8 cellular contexts compared by ENCODE assay signal in genomic region chr2:44392338-44392943, GRCh38. TPM values are rescaled to one million over a fixed set of nuclear protein-coding genes. Genes with fewer than 3 reads are reported as not detected.
DNase-seq lines count a peak whose midpoint lies in the region; ATAC-seq, FAIRE-seq and TF ChIP-seq lines count a peak whose summit lies in the region.

No MANE protein-coding gene starts in this region.

- no peak for TF ChIP-seq EP300 in esophagus muscularis mucosa (IDR thresholded peaks at IDR 0.05)

- intact Hi-C loops in esophagus muscularis mucosa (cut with DNase I) = loop anchor here (10.0 kb wide), 1 partner anchor 562 kb away; no protein-coding TSS in a partner anchor
- intact Hi-C loops in pancreas (cut with DNase I) = loop anchor here in 1 of 3 donors (5.0 kb wide), 1 partner anchor 565 kb away; no protein-coding TSS in a partner anchor

- DNase-seq in activated T-cell treated with anti-CD3 and anti-CD28 coated beads for 1 hour (ENCODE audit: low read depth) (peak; percentile 34), NCI-H2107 treated with DMSO at 0.1 percent for 48 hours (lab: John Stamatoyannopoulos, UW; ENCODE audit: unreplicated experiment) (peak; percentile 7), esophagus muscularis mucosa (ENCODE audit: extremely low spot score) (no peak), pancreas (peak in 3 of 6 donors; percentile 29 to 64 (median 38))
- no peak for DNase-seq in activated T-cell treated with anti-CD3 and anti-CD28 coated beads, Interleukin-2, amount 50 U/mL, for 1 hour
- peak; percentile 52 for DNase-seq in activated CD4-positive, alpha-beta T cell treated with anti-CD3 and anti-CD28 coated beads, Interleukin-2, amount 50 U/mL, for 1 hour

- no peak for ATAC-seq in pancreas
- no peak for ATAC-seq in HG03159 (IDR thresholded peaks at IDR 0.05; ENCODE audit: unreplicated experiment)
- ATAC-seq in HG02763 (IDR thresholded peaks at IDR 0.05; ENCODE audit: unreplicated experiment) = no peak

- H3K9me3 ChIP-seq in esophagus muscularis mucosa (no peaks in the 10 kb centered on the region), pancreas (no peaks in the 10 kb centered on the region)

- H3K36me3 ChIP-seq in esophagus muscularis mucosa (no peaks in the 10 kb centered on the region), pancreas (no peaks in the 10 kb centered on the region)

- H3K4me1 ChIP-seq in esophagus muscularis mucosa (no peaks in the 10 kb centered on the region), pancreas (no peaks in the 10 kb centered on the region)

- H3K27me3 ChIP-seq in esophagus muscularis mucosa = no peaks in the 10 kb centered on the region
- no peaks in the 10 kb centered on the region for H3K27me3 ChIP-seq in pancreas

- H3K4me3 ChIP-seq in esophagus muscularis mucosa (no peak overlapping the region), pancreas (no peak overlapping the region)

- WGBS in esophagus muscularis mucosa = 59% methylated on average over 3 of the region's 3 CpGs
- 40 to 48% methylated on average over 3 of the region's 3 CpGs for WGBS in pancreas, 2 donors

- no peak overlapping the region for H3K27ac ChIP-seq in esophagus muscularis mucosa (replicated peaks in 1 of 4)
- H3K27ac ChIP-seq in pancreas = no peak overlapping the region

- TF ChIP-seq POLR2A in esophagus muscularis mucosa (IDR thresholded peaks at IDR 0.05; ENCODE audit: low read depth) = no peak

- peak; percentile 80 for FAIRE-seq in pancreas (lab: Jason Lieb, UNC)

- TF ChIP-seq CTCF in esophagus muscularis mucosa (IDR thresholded peaks at IDR 0.05) (peak; percentile 25 to 60 (median 40)), pancreas (IDR thresholded peaks at IDR 0.05) (peak in 2 of 4 donors; percentile 47 to 49)

RNA-seq across cellular contexts. Expression of gene CAMKMT, which starts 30.7 kb away (rescaled TPM):
- total RNA-seq in esophagus muscularis mucosa (1 to 10 TPM; 5.8 to 8.3 (median 6.9) TPM), pancreas (10 to 100 TPM in 1 of 6 donors, 1 to 10 TPM in 5; 7.3 to 11.9 (median 9.2) TPM)
- polyA plus RNA-seq in pancreas = 1 to 10 TPM; 4.6 to 6.4 TPM

RNA-seq across cellular contexts. Expression of gene PREPL, which starts 31.1 kb away (rescaled TPM):
- 10 to 100 TPM; 33.6 to 38.6 (median 35.3) TPM for total RNA-seq in esophagus muscularis mucosa
- 10 to 100 TPM; 11.9 to 32.2 (median 18.5) TPM for total RNA-seq in pancreas
- 10 to 100 TPM in 1 of 2 donors, 1 to 10 TPM in 1; 5.5 to 23.5 TPM for polyA plus RNA-seq in pancreas

Comparison
In these comparisons a context has a peak if more than half of its experiments do, and no peak if none do; other contexts are left out.
1. DNase-seq: peak in activated T-cell treated with anti-CD3 and anti-CD28 coated beads for 1 hour (single experiment), NCI-H2107 treated with DMSO at 0.1 percent for 48 hours (single experiment) and activated CD4-positive, alpha-beta T cell treated with anti-CD3 and anti-CD28 coated beads, Interleukin-2, amount 50 U/mL, for 1 hour (single experiment); none in activated T-cell treated with anti-CD3 and anti-CD28 coated beads, Interleukin-2, amount 50 U/mL, for 1 hour (single experiment) and esophagus muscularis mucosa (single experiment).